In genomic region chr7:98107313-98107691, GRCh38 we compare ENCODE assay signal across 8 cellular contexts. TPM values are rescaled to one million over a fixed set of nuclear protein-coding genes. Genes with fewer than 3 reads are reported as not detected.
A peak's percentile ranks its signal among the peaks of the same experiment; 100 is the strongest.
DNase-seq lines count a peak whose midpoint lies in the region; ATAC-seq and TF ChIP-seq lines count a peak whose summit lies in the region.

No MANE protein-coding gene starts in this region.

- DNase-seq in ELR (ENCODE audit: low read depth) (peak; percentile 44), fibroblast of mammary gland (ENCODE audit: low read depth) (peak; percentile 14), osteoblast (ENCODE audit: insufficient read length, low spot score, missing footprints) (peak; percentile 76), NCI-H1417 treated with DMSO at 0.1 percent for 48 hours (lab: John Stamatoyannopoulos, UW) (no peak), NCI-H2029 treated with DMSO at 0.1 percent for 48 hours (lab: John Stamatoyannopoulos, UW) (no peak)

- no peaks in the 10 kb centered on the region for H3K9me3 ChIP-seq in osteoblast (ENCODE audit: low read depth, low read length)

- H4K20me1 ChIP-seq in osteoblast (ENCODE audit: insufficient read depth, low read length): peaks cover 14% of the 10 kb centered on the region

- H3K27ac ChIP-seq in VCaP (peak overlapping the region; percentile 88), osteoblast (ENCODE audit: low read depth, low read length) (peak overlapping the region; percentile 73)

- H3K79me2 ChIP-seq in osteoblast (ENCODE audit: insufficient read depth, low read length): peaks cover 54% of the 10 kb centered on the region

- peak overlapping the region; percentile 57 for H2AFZ ChIP-seq in osteoblast (ENCODE audit: low read length)

- H3K4me3 ChIP-seq in fibroblast of mammary gland (ENCODE audit: control insufficient read depth, low read depth, low read length) (peak overlapping the region; percentile 67), osteoblast (ENCODE audit: insufficient read depth, low read length) (peak overlapping the region; percentile 97)

- ATAC-seq in HG03135 (IDR thresholded peaks at IDR 0.05; ENCODE audit: unreplicated experiment) (peak; percentile 9), HG02938 (IDR thresholded peaks at IDR 0.05; ENCODE audit: unreplicated experiment) (no peak)

- TF ChIP-seq CTCF in VCaP (conservative IDR thresholded peaks at IDR 0.05) (no peak), fibroblast of mammary gland (conservative IDR thresholded peaks at IDR 0.05; ENCODE audit: control insufficient read depth, insufficient read depth, low read depth, low read length) (no peak), osteoblast (IDR thresholded peaks at IDR 0.05; ENCODE audit: extremely low read depth, low read depth, low read length) (no peak)

- H3K4me2 ChIP-seq in osteoblast (ENCODE audit: insufficient read depth, low read length): peak overlapping the region; percentile 95

- H3K4me1 ChIP-seq in osteoblast (ENCODE audit: insufficient read depth, low read length): peaks cover 5% of the 10 kb centered on the region

- no peaks in the 10 kb centered on the region for H3K36me3 ChIP-seq in osteoblast (ENCODE audit: insufficient read depth, low read length)

- no peaks in the 10 kb centered on the region for H3K27me3 ChIP-seq in osteoblast (ENCODE audit: insufficient read depth, low read length)

RNA-seq across cellular contexts. Expression of gene LMTK2, which starts 0.6 kb away (rescaled TPM):
- 11.5 and 14.1 TPM in 2 replicates for total RNA-seq in osteoblast

Comparison
In these comparisons a context has a peak if more than half of its experiments do, and no peak if none do; other contexts are left out.
1. DNase-seq: peak in ELR (single experiment), fibroblast of mammary gland (single experiment) and osteoblast (single experiment); none in NCI-H1417 treated with DMSO at 0.1 percent for 48 hours (single experiment) and NCI-H2029 treated with DMSO at 0.1 percent for 48 hours (single experiment).